26 cellular contexts compared by ENCODE assay signal in the genomic region with DNA sequence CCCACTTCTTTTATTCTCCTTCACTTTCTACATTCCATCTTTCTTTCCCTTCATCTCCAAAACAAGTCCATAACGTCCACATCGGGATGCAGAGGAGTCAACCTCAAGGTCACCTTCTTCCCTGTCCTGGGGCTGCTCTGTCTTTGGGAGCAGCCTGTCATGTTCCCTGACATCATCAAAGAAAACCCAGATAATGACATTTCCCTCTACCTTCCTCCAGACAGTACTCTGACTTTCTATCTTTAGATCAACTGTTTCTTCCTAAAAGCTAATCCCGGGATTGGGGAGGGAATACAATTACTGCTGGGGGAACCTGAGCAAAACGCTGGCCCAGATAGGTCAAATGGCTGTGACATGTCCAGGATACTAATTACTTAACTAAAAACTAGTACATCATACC. TPM values are rescaled to one million over a fixed set of nuclear protein-coding genes. Genes with fewer than 3 reads are reported as not detected.
"Had no signal": no experiment of that assay in that cellular context is flagged by ENCODE, and none has a peak within 500 bp of the region (broad histone marks: within the 10 kb centered on the region; RNA-seq: fewer than 3 reads in every experiment).

No MANE protein-coding gene starts in this region.

- ATAC-seq: activated CD4-positive, CD25-positive, alpha-beta regulatory T cell treated with anti-CD3 and anti-CD28 coated beads, Interleukin-2, amount 50 U/mL, for 24 hours; activated CD8-positive, alpha-beta T cell treated with anti-CD3 and anti-CD28 coated beads for 36 hours; activated T-cell treated with anti-CD3 and anti-CD28 coated beads, Interleukin-2, amount 50 U/mL, for 4 hours; activated T-helper 17 cell treated with anti-CD3 and anti-CD28 coated beads, Interleukin-2, amount 50 U/mL, for 72 hours; esophagus mucosa; heart left ventricle had no signal

- H3K4me3 ChIP-seq: coronary artery, dorsolateral prefrontal cortex, heart left ventricle had no signal

- H3K9me3 ChIP-seq: heart left ventricle had no signal

- H3K27me3 ChIP-seq: brain microvascular endothelial cell had no signal

- H3K36me3 ChIP-seq: brain microvascular endothelial cell, heart left ventricle had no signal

- H3K4me1 ChIP-seq: heart left ventricle had no signal

- H3K27ac ChIP-seq: brain microvascular endothelial cell, coronary artery, dorsolateral prefrontal cortex, heart left ventricle had no signal

- DNase-seq: activated B cell treated with CpG ODN at 0.5 μM for 24 hours; activated CD4-positive, alpha-beta T cell treated with anti-CD3 and anti-CD28 coated beads for 48 hours; activated CD4-positive, alpha-beta T cell treated with anti-CD3 and anti-CD28 coated beads, Interleukin-2, amount 50 U/mL, for 1 hour; activated CD4-positive, alpha-beta T cell treated with anti-CD3 and anti-CD28 coated beads, Interleukin-2, amount 50 U/mL, for 48 hours; activated CD8-positive, alpha-beta memory T cell treated with anti-CD3 and anti-CD28 coated beads for 24 hours; activated CD8-positive, alpha-beta T cell treated with anti-CD3 and anti-CD28 coated beads for 36 hours; activated effector memory CD4-positive, alpha-beta T cell treated with Interleukin-2 at 50 U/mL for 16 hours; activated gamma-delta T cell treated with Interleukin-2 at 50 U/mL for 16 hours; activated naive CD4-positive, alpha-beta T cell treated with anti-CD3 and anti-CD28 coated beads, Interleukin-2, amount 50 U/mL, for 16 hours; activated naive CD4-positive, alpha-beta T cell treated with Interleukin-2 at 50 U/mL for 16 hours; activated T-cell treated with anti-CD3 and anti-CD28 coated beads, Interleukin-2, amount 50 U/mL, for 4 hours; amniotic stem cell; anterior cingulate cortex; brain microvascular endothelial cell; dorsolateral prefrontal cortex; effector memory CD4-positive, alpha-beta T cell; endodermal cell; foreskin fibroblast; glutamatergic neuron; heart left ventricle; T-helper 2 cell had no signal

RNA-seq across cellular contexts. Expression of a gene that starts 39.0 kb away (rescaled TPM):
- total RNA-seq: bronchial epithelial cell had no signal
